9 cellular contexts compared by ENCODE assay signal in the genomic region with DNA sequence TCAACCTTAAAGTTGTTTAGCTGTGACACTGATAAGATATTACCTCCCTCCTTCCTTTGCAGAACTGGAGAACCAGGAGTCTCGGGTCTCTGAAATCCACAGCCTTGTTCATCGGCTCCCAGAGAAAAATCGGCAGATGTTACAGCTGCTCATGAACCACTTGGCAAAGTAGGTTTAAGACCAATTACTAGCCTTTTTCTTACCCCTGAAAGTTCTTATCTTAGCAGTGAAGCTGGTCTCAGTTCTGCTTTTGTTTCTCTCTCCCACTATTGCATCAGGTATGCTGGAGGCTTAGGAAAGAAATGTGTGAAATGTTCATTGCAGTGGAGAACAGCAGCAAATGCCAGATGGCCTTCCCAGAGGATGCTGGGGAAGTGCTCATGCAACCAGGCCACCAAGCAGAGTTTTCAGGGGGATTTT.
A peak's percentile ranks its signal among the peaks of the same experiment; 100 is the strongest.
DNase-seq lines count a peak whose midpoint lies in the region; ATAC-seq and TF ChIP-seq lines count a peak whose summit lies in the region.
"Had no signal": no experiment of that assay in that cellular context is flagged by ENCODE, and none has a peak within 500 bp of the region (broad histone marks: within the 10 kb centered on the region; RNA-seq: fewer than 3 reads in every experiment).

No MANE protein-coding gene starts in this region.

- H3K36me3 ChIP-seq in adipocyte (ENCODE audit: control insufficient read depth, insufficient read depth, low read length, severe bottlenecking) = peaks cover 3% of the 10 kb centered on the region
- no peaks in the 10 kb centered on the region for H3K36me3 ChIP-seq in HAP-1 (replicated peaks)

- H3K9ac ChIP-seq in adipocyte (ENCODE audit: low read length) = peak overlapping the region; percentile 57

- no peak for TF ChIP-seq CTCF in GM10248 (IDR thresholded peaks at IDR 0.05; ENCODE audit: control extremely low read depth, extremely low read depth, low read depth, missing control alignments)

- POLR2A ChIA-PET in GM10248 (lab: Yijun Ruan, JAX) = interaction anchor here (0.6 kb wide), 1 partner anchor 126 kb away, joined by 6 read pairs; no protein-coding TSS in a partner anchor

- DNase-seq in GM10248 (ENCODE audit: extremely low spot score) = peak; percentile 35
- peak; percentile 78 for DNase-seq in adipocyte (ENCODE audit: low read depth)
- DNase-seq in occipital lobe (lab: John Stamatoyannopoulos, UW) = no peak
- DNase-seq in HAP-1 (ENCODE audit: low spot score in 2 of 2) = no peak
- DNase-seq: NCI-H1092 treated with DMSO at 0.1 percent for 48 hours had no signal

- ATAC-seq in GM19463 (IDR thresholded peaks at IDR 0.05; ENCODE audit: unreplicated experiment) (peak; percentile 36), HG03175 (IDR thresholded peaks at IDR 0.05; ENCODE audit: unreplicated experiment) (peak; percentile 46), HG03571 (IDR thresholded peaks at IDR 0.05; ENCODE audit: unreplicated experiment) (no peak), GM18520 (IDR thresholded peaks at IDR 0.05; ENCODE audit: unreplicated experiment) (no peak)

- H3K9me3 ChIP-seq in adipocyte (ENCODE audit: control insufficient read depth, low read length) = no peaks in the 10 kb centered on the region
- no peaks in the 10 kb centered on the region for H3K9me3 ChIP-seq in HAP-1

- H3K27me3 ChIP-seq in adipocyte (replicated peaks; ENCODE audit: control insufficient read depth, insufficient read depth, low read length) (no peaks in the 10 kb centered on the region), HAP-1 (ENCODE audit: low read depth) (no peaks in the 10 kb centered on the region)

- in situ Hi-C loops in HAP-1 (cut with MboI; ENCODE audit: low sequenced_read_pairs) = no loop called here

- H3K4me3 ChIP-seq in adipocyte (ENCODE audit: low read length) = peak overlapping the region; percentile 48
- no peak overlapping the region for H3K4me3 ChIP-seq in HAP-1

- CTCF ChIA-PET in GM10248 (lab: Yijun Ruan, JAX) = interaction anchor here (2.1 to 2.2 kb wide), 2 partner anchors 40 to 55 kb away, joined by 5 to 7 read pairs; no protein-coding TSS in a partner anchor

- peaks cover 57% of the 10 kb centered on the region for H3K4me1 ChIP-seq in adipocyte (ENCODE audit: control insufficient read depth, insufficient read depth, low read length)
- no peaks in the 10 kb centered on the region for H3K4me1 ChIP-seq in HAP-1

Comparison
In these comparisons a context has a peak if more than half of its experiments do, and no peak if none do; other contexts are left out.
1. DNase-seq: peak in GM10248 (single experiment) and adipocyte (single experiment); none in occipital lobe (single experiment) and HAP-1 (0 of 2).
2. ATAC-seq: peak in GM19463 (single experiment) and HG03175 (single experiment); none in HG03571 (single experiment) and GM18520 (single experiment).